In genomic region chr10:26700884-26701630, GRCh38 we compare ENCODE assay signal across 19 cellular contexts. TPM values are rescaled to one million over a fixed set of nuclear protein-coding genes. Genes with fewer than 3 reads are reported as not detected.
A peak's percentile ranks its signal among the peaks of the same experiment; 100 is the strongest.
DNase-seq lines count a peak whose midpoint lies in the region; ATAC-seq, FAIRE-seq and TF ChIP-seq lines count a peak whose summit lies in the region.
"Had no signal": no experiment of that assay in that cellular context is flagged by ENCODE, and none has a peak within 500 bp of the region (broad histone marks: within the 10 kb centered on the region; RNA-seq: fewer than 3 reads in every experiment).

No MANE protein-coding gene starts in this region.

- H3K4me1 Mint-ChIP-seq in activated naive CD8-positive, alpha-beta T cell (ENCODE audit: low read depth), result peaks cover 33% of the 10 kb centered on the region
- H3K4me1 Mint-ChIP-seq in activated naive CD8-positive, alpha-beta T cell treated with anti-CD3 and anti-CD28 coated beads, Interleukin-2, amount 50 U/mL, for 24 hours, result peaks cover 38% of the 10 kb centered on the region
- H3K4me1 Mint-ChIP-seq in dendritic cell treated with granulocyte-macrophage colony-stimulating factor and Interleukin-4, amounts not matched to agents 40 ng/mL and 50 ng/mL, for 4 days (ENCODE audit: low read depth), result peaks cover 56% of the 10 kb centered on the region

- no peaks in the 10 kb centered on the region for H3K9me3 Mint-ChIP-seq in activated naive CD8-positive, alpha-beta T cell (ENCODE audit: low read depth)
- H3K9me3 Mint-ChIP-seq in activated naive CD8-positive, alpha-beta T cell treated with anti-CD3 and anti-CD28 coated beads, Interleukin-2, amount 50 U/mL, for 24 hours, result no peaks in the 10 kb centered on the region
- H3K9me3 Mint-ChIP-seq in dendritic cell treated with granulocyte-macrophage colony-stimulating factor and Interleukin-4, amounts not matched to agents 40 ng/mL and 50 ng/mL, for 4 days, result peaks cover 2% of the 10 kb centered on the region

- no peak overlapping the region for H3K4me3 ChIP-seq in HEK293 (ENCODE audit: low read depth, low read length)
- H3K4me3 ChIP-seq in small intestine (ENCODE audit: low read depth in 1 of 2, low read length in 2 of 2), result peak overlapping the region in 1 of 2 donors; percentile 1
- H3K4me3 ChIP-seq: SK-N-MC had no signal

- H3K9me3 ChIP-seq in HEK293 (ENCODE audit: control insufficient read depth, insufficient read depth, low read depth, low read length) (no peaks in the 10 kb centered on the region), small intestine (ENCODE audit: control insufficient read depth, low read depth) (no peaks in the 10 kb centered on the region)

- H3K36me3 Mint-ChIP-seq in activated naive CD8-positive, alpha-beta T cell, result peaks cover 13% of the 10 kb centered on the region
- H3K36me3 Mint-ChIP-seq in activated naive CD8-positive, alpha-beta T cell treated with anti-CD3 and anti-CD28 coated beads, Interleukin-2, amount 50 U/mL, for 24 hours (ENCODE audit: low read depth), result peaks cover 61% of the 10 kb centered on the region
- peaks cover 61% of the 10 kb centered on the region for H3K36me3 Mint-ChIP-seq in dendritic cell treated with granulocyte-macrophage colony-stimulating factor and Interleukin-4, amounts not matched to agents 40 ng/mL and 50 ng/mL, for 4 days (ENCODE audit: low read depth)

- no peak for TF ChIP-seq CTCF in HEK293 (tag by site-specific recombination; IDR thresholded peaks at IDR 0.05)

- no peak overlapping the region for H3K27ac Mint-ChIP-seq in activated naive CD8-positive, alpha-beta T cell
- no peak overlapping the region for H3K27ac Mint-ChIP-seq in activated naive CD8-positive, alpha-beta T cell treated with anti-CD3 and anti-CD28 coated beads, Interleukin-2, amount 50 U/mL, for 24 hours
- peak overlapping the region; percentile 81 for H3K27ac Mint-ChIP-seq in dendritic cell treated with granulocyte-macrophage colony-stimulating factor and Interleukin-4, amounts not matched to agents 40 ng/mL and 50 ng/mL, for 4 days

- peak overlapping the region; percentile 52 for H3K4me3 Mint-ChIP-seq in activated naive CD8-positive, alpha-beta T cell
- H3K4me3 Mint-ChIP-seq in activated naive CD8-positive, alpha-beta T cell treated with anti-CD3 and anti-CD28 coated beads, Interleukin-2, amount 50 U/mL, for 24 hours, result no peak overlapping the region
- H3K4me3 Mint-ChIP-seq in dendritic cell treated with granulocyte-macrophage colony-stimulating factor and Interleukin-4, amounts not matched to agents 40 ng/mL and 50 ng/mL, for 4 days, result peak overlapping the region; percentile 37

- CTCF ChIA-PET in HEK293 (lab: Yijun Ruan, JAX), result interaction anchor here (0.6 to 1.2 kb wide), 2 partner anchors 16 to 25 kb away, joined by 3 read pairs; no protein-coding TSS in a partner anchor

- no peak for FAIRE-seq in small intestine (lab: Jason Lieb, UNC)

- no peak for ATAC-seq in activated naive CD8-positive, alpha-beta T cell treated with anti-CD3 and anti-CD28 coated beads, Interleukin-2, amount 50 U/mL, for 24 hours
- ATAC-seq in HG02981 (IDR thresholded peaks at IDR 0.05; ENCODE audit: unreplicated experiment), result no peak
- ATAC-seq: PC-3 had no signal

- intact Hi-C loops in dendritic cell treated with granulocyte-macrophage colony-stimulating factor and Interleukin-4, amounts not matched to agents 40 ng/mL and 50 ng/mL, for 4 days (cut with micrococcal nuclease), result no loop called here

- WGBS in small intestine, 3 donors, result 21 to 48% (median 30%) methylated on average over 4 of the region's 4 CpGs

- no peak overlapping the region for H3K27ac ChIP-seq in HEK293 (ENCODE audit: extremely low read depth, low read depth, low read length)
- H3K27ac ChIP-seq in small intestine (ENCODE audit: low read depth in 1 of 2, low read length in 1 of 2), result peak overlapping the region; percentile 36 to 47
- H3K27ac ChIP-seq: C4-2B, SK-N-MC had no signal

- POLR2A ChIA-PET in HEK293 (lab: Yijun Ruan, JAX), result no interaction called here

- DNase-seq in activated naive CD8-positive, alpha-beta T cell treated with anti-CD3 and anti-CD28 coated beads, Interleukin-2, amount 50 U/mL, for 24 hours, result no peak
- peak; percentile 84 for DNase-seq in small intestine
- DNase-seq in mucosa of gallbladder (ENCODE audit: low spot score), result no peak
- no peak for DNase-seq in COLO668 (lab: John Stamatoyannopoulos, UW; ENCODE audit: unreplicated experiment)
- DNase-seq: 8988T, DMS79, GDM1, IMR-90, NCI-H1694, NCI-H2107, NCI-H345, NCI-H69, PC-3 had no signal

- no peaks in the 10 kb centered on the region for H3K4me1 ChIP-seq in HEK293 (ENCODE audit: control insufficient read depth, insufficient read depth, low read length)
- no peaks in the 10 kb centered on the region for H3K4me1 ChIP-seq in small intestine (ENCODE audit: control insufficient read depth in 2 of 2, insufficient read depth in 1 of 2, low read depth in 1 of 2, low read length in 1 of 2)

- H3K27me3 ChIP-seq in small intestine (ENCODE audit: control insufficient read depth in 2 of 2, insufficient read depth in 2 of 2, low read length in 2 of 2), result no peaks in the 10 kb centered on the region

- H3K27me3 Mint-ChIP-seq in activated naive CD8-positive, alpha-beta T cell, result no peaks in the 10 kb centered on the region
- no peaks in the 10 kb centered on the region for H3K27me3 Mint-ChIP-seq in activated naive CD8-positive, alpha-beta T cell treated with anti-CD3 and anti-CD28 coated beads, Interleukin-2, amount 50 U/mL, for 24 hours
- H3K27me3 Mint-ChIP-seq in dendritic cell treated with granulocyte-macrophage colony-stimulating factor and Interleukin-4, amounts not matched to agents 40 ng/mL and 50 ng/mL, for 4 days, result no peaks in the 10 kb centered on the region

- peaks cover 14 to 36% of the 10 kb centered on the region in 2 experiments for H3K36me3 ChIP-seq in HEK293 (ENCODE audit: control insufficient read depth in 2 of 2, insufficient read depth in 1 of 2, low read length in 2 of 2)
- peaks cover 0 to 2% of the 10 kb centered on the region in 2 donors for H3K36me3 ChIP-seq in small intestine (ENCODE audit: control insufficient read depth in 2 of 2, insufficient read depth in 2 of 2, low read length in 2 of 2)

TF ChIP-seq in HEK293, 187 proteins besides CTCF, POLR2A, EP300 and RAD21:
- TF ChIP-seq ZNF37A (tag by site-specific recombination; IDR thresholded peaks at IDR 0.05) (no peak), ZNF585B (tag by site-specific recombination; IDR thresholded peaks at IDR 0.05) (peak; percentile 96)

RNA-seq across cellular contexts. Expression of gene PDSS1, which starts 3.6 kb away (rescaled TPM):
- polyA plus RNA-seq in small intestine, result 10 to 100 TPM; 42.0 to 62.8 (median 48.6) TPM
- 4.1 TPM for total RNA-seq in mucosa of gallbladder
